8 cellular contexts compared by ENCODE assay signal in genomic region chr12:76685246-76685678, GRCh38.
A peak's percentile ranks its signal among the peaks of the same experiment; 100 is the strongest.
DNase-seq lines count a peak whose midpoint lies in the region; ATAC-seq and TF ChIP-seq lines count a peak whose summit lies in the region.

No MANE protein-coding gene starts in this region.

- H3K4me3 ChIP-seq in body of pancreas, result no peak overlapping the region
- H3K4me3 ChIP-seq in upper lobe of right lung, result no peak overlapping the region
- H3K4me3 ChIP-seq in CD4-positive, alpha-beta memory T cell (ENCODE audit: low read length in 2 of 2), result no peak overlapping the region

- intact Hi-C loops in body of pancreas (cut with DNase I) (no loop called here), upper lobe of right lung (cut with DNase I) (no loop called here)
- intact Hi-C loops in CD4-positive, alpha-beta memory T cell (cut with micrococcal nuclease), result no loop called here

- H3K27me3 ChIP-seq in body of pancreas, result no peaks in the 10 kb centered on the region
- no peaks in the 10 kb centered on the region for H3K27me3 ChIP-seq in upper lobe of right lung
- no peaks in the 10 kb centered on the region for H3K27me3 ChIP-seq in CD4-positive, alpha-beta memory T cell (ENCODE audit: insufficient read depth, low read length)

- no peaks in the 10 kb centered on the region for H3K27me3 Mint-ChIP-seq in activated naive CD8-positive, alpha-beta T cell treated with anti-CD3 and anti-CD28 coated beads, Interleukin-2, amount 50 U/mL, for 24 hours
- no peaks in the 10 kb centered on the region for H3K27me3 Mint-ChIP-seq in activated naive CD8-positive, alpha-beta T cell treated with anti-CD3 and anti-CD28 coated beads for 36 hours
- H3K27me3 Mint-ChIP-seq in CD4-positive, alpha-beta memory T cell, result peaks cover 0 to 1% of the 10 kb centered on the region in 2 donors

- H3K27ac ChIP-seq in body of pancreas (no peak overlapping the region), upper lobe of right lung (no peak overlapping the region)
- no peak overlapping the region for H3K27ac ChIP-seq in CD4-positive, alpha-beta memory T cell (ENCODE audit: low read depth, low read length)

- H3K36me3 ChIP-seq in body of pancreas (replicated peaks in 1 of 2; ENCODE audit: insufficient read depth in 1 of 2, low read depth in 2 of 2) (no peaks in the 10 kb centered on the region), upper lobe of right lung (no peaks in the 10 kb centered on the region)
- H3K36me3 ChIP-seq in CD4-positive, alpha-beta memory T cell (ENCODE audit: insufficient read depth, low read length), result no peaks in the 10 kb centered on the region

- H3K9me3 ChIP-seq in body of pancreas (no peaks in the 10 kb centered on the region), upper lobe of right lung (no peaks in the 10 kb centered on the region)
- H3K9me3 ChIP-seq in CD4-positive, alpha-beta memory T cell (ENCODE audit: control insufficient read depth in 1 of 2, low read length in 2 of 2), result no peaks in the 10 kb centered on the region

- no peak for DNase-seq in activated naive CD8-positive, alpha-beta T cell treated with anti-CD3 and anti-CD28 coated beads, Interleukin-2, amount 50 U/mL, for 24 hours
- no peak for DNase-seq in activated naive CD8-positive, alpha-beta T cell treated with anti-CD3 and anti-CD28 coated beads for 36 hours
- DNase-seq in body of pancreas, result peak in 3 of 4 donors; percentile 24 to 40 (median 39)
- peak; percentile 85 for DNase-seq in islet precursor cell
- DNase-seq in upper lobe of right lung, result no peak
- no peak for DNase-seq in CD4-positive, alpha-beta memory T cell
- DNase-seq in stimulated activated naive CD4-positive, alpha-beta T cell treated with Interleukin-2 at 50 U/mL for 16 hours (lab: John Stamatoyannopoulos, UW), result no peak

- no peaks in the 10 kb centered on the region for H3K9me3 Mint-ChIP-seq in activated naive CD8-positive, alpha-beta T cell treated with anti-CD3 and anti-CD28 coated beads, Interleukin-2, amount 50 U/mL, for 24 hours
- no peaks in the 10 kb centered on the region for H3K9me3 Mint-ChIP-seq in activated naive CD8-positive, alpha-beta T cell treated with anti-CD3 and anti-CD28 coated beads for 36 hours
- no peaks in the 10 kb centered on the region for H3K9me3 Mint-ChIP-seq in CD4-positive, alpha-beta memory T cell

- POLR2A ChIA-PET in CD4-positive, alpha-beta memory T cell (lab: Charles Lee; ENCODE audit: partially characterized antibody), result no interaction called here

- H3K4me3 Mint-ChIP-seq in activated naive CD8-positive, alpha-beta T cell treated with anti-CD3 and anti-CD28 coated beads, Interleukin-2, amount 50 U/mL, for 24 hours, result no peak overlapping the region
- no peak overlapping the region for H3K4me3 Mint-ChIP-seq in activated naive CD8-positive, alpha-beta T cell treated with anti-CD3 and anti-CD28 coated beads for 36 hours
- H3K4me3 Mint-ChIP-seq in CD4-positive, alpha-beta memory T cell, result no peak overlapping the region

- H3K36me3 Mint-ChIP-seq in activated naive CD8-positive, alpha-beta T cell treated with anti-CD3 and anti-CD28 coated beads, Interleukin-2, amount 50 U/mL, for 24 hours (ENCODE audit: low read depth), result no peaks in the 10 kb centered on the region
- no peaks in the 10 kb centered on the region for H3K36me3 Mint-ChIP-seq in activated naive CD8-positive, alpha-beta T cell treated with anti-CD3 and anti-CD28 coated beads for 36 hours
- H3K36me3 Mint-ChIP-seq in CD4-positive, alpha-beta memory T cell, result no peaks in the 10 kb centered on the region

- TF ChIP-seq POLR2A in body of pancreas (IDR thresholded peaks at IDR 0.05), result no peak

- no peak overlapping the region for H3K27ac Mint-ChIP-seq in activated naive CD8-positive, alpha-beta T cell treated with anti-CD3 and anti-CD28 coated beads, Interleukin-2, amount 50 U/mL, for 24 hours
- no peak overlapping the region for H3K27ac Mint-ChIP-seq in activated naive CD8-positive, alpha-beta T cell treated with anti-CD3 and anti-CD28 coated beads for 36 hours
- H3K27ac Mint-ChIP-seq in CD4-positive, alpha-beta memory T cell, result no peak overlapping the region

- 2 to 3% methylated on average over 5 of the region's 5 CpGs for WGBS in body of pancreas, 2 donors

- no peaks in the 10 kb centered on the region for H3K4me1 Mint-ChIP-seq in activated naive CD8-positive, alpha-beta T cell treated with anti-CD3 and anti-CD28 coated beads, Interleukin-2, amount 50 U/mL, for 24 hours
- peaks cover 5% of the 10 kb centered on the region for H3K4me1 Mint-ChIP-seq in activated naive CD8-positive, alpha-beta T cell treated with anti-CD3 and anti-CD28 coated beads for 36 hours
- H3K4me1 Mint-ChIP-seq in CD4-positive, alpha-beta memory T cell, result no peaks in the 10 kb centered on the region

- H3K4me1 ChIP-seq in body of pancreas (peaks cover 18% of the 10 kb centered on the region), upper lobe of right lung (peaks cover 3% of the 10 kb centered on the region)
- H3K4me1 ChIP-seq in CD4-positive, alpha-beta memory T cell (ENCODE audit: insufficient read depth, low read length), result no peaks in the 10 kb centered on the region

- TF ChIP-seq CTCF in body of pancreas (IDR thresholded peaks at IDR 0.05) (no peak), upper lobe of right lung (IDR thresholded peaks at IDR 0.05) (no peak)

- CTCF ChIA-PET in CD4-positive, alpha-beta memory T cell (lab: Charles Lee; ENCODE audit: partially characterized antibody), result interaction anchor here (0.7 kb wide), 1 partner anchor 102 kb away, joined by 3 read pairs; no protein-coding TSS in a partner anchor

- ATAC-seq in activated naive CD8-positive, alpha-beta T cell treated with anti-CD3 and anti-CD28 coated beads, Interleukin-2, amount 50 U/mL, for 24 hours, result peak; percentile 20
- ATAC-seq in body of pancreas (peak; percentile 45), upper lobe of right lung (peak; percentile 57), HG02852 (IDR thresholded peaks at IDR 0.05; ENCODE audit: unreplicated experiment) (no peak)

Comparison
In these comparisons a context has a peak if more than half of its experiments do, and no peak if none do; other contexts are left out.
1. DNase-seq: peak in body of pancreas (3 of 4) and islet precursor cell (single experiment); none in activated naive CD8-positive, alpha-beta T cell treated with anti-CD3 and anti-CD28 coated beads, Interleukin-2, amount 50 U/mL, for 24 hours (single experiment), activated naive CD8-positive, alpha-beta T cell treated with anti-CD3 and anti-CD28 coated beads for 36 hours (single experiment), upper lobe of right lung (single experiment), CD4-positive, alpha-beta memory T cell (0 of 5) and stimulated activated naive CD4-positive, alpha-beta T cell treated with Interleukin-2 at 50 U/mL for 16 hours (single experiment).